Comparison of ENCODE assay signal across 8 cellular contexts in the genomic region with DNA sequence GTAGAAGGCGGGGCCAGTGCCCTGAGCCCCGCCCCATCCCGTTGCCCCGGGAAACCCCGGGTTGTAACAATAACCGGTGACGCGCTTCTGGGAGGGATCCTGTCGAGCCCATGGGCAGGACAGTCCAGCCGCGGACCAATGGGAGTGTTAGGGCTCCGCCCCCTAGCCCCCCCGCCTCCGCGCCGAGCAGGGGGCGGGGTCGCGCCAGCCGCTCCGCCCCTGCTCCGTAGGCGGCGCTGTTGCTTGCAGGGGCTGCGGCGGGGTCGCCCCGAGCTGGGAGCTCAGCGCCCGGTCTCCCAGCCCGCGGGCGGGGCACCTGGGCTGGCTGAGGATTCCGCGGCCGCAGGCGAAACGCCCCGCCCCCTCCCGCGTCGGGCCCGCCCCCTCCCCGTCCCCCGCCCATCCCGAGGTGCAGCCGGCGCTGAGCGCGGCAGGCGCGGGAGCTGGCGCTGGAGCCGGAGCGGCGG. TPM values are rescaled to one million over a fixed set of nuclear protein-coding genes. Genes with fewer than 3 reads are reported as not detected.
DNase-seq lines count a peak whose midpoint lies in the region; ATAC-seq and TF ChIP-seq lines count a peak whose summit lies in the region.

Gene FOXO6, plus strand, starts transcription at position 407 of the 467 bp plus-strand sequence.

- TF ChIP-seq CTCF in OCI-LY7 (conservative IDR thresholded peaks at IDR 0.05; ENCODE audit: low read length) (peak; percentile 55), epithelial cell of proximal tubule (conservative IDR thresholded peaks at IDR 0.05; ENCODE audit: low read depth, low read length) (peak; percentile 33), mucosa of descending colon (IDR thresholded peaks at IDR 0.05) (peak; percentile 74)

- intact Hi-C loops in OCI-LY7 (cut with micrococcal nuclease; ENCODE audit: unreplicated experiment) (loop anchor here (10.0 kb wide), 1 partner anchor 54 kb away; no protein-coding TSS in a partner anchor), mucosa of descending colon (cut with DNase I, micrococcal nuclease) (no loop called here)

- no TSS peak for BruUV-seq in OCI-LY7 (replicated peaks; lab: Mats Ljungman, UMichigan)

- H3K9me2 ChIP-seq in OCI-LY7 (ENCODE audit: insufficient read depth, low read length) = no peaks in the 10 kb centered on the region

- peaks cover 8% of the 10 kb centered on the region for H3K4me1 ChIP-seq in OCI-LY7 (ENCODE audit: insufficient read depth, low read length, poor library complexity, severe bottlenecking)
- peaks cover 41% of the 10 kb centered on the region for H3K4me1 ChIP-seq in mucosa of descending colon (ENCODE audit: low read depth)

- H3K4me3 ChIP-seq in OCI-LY7 (ENCODE audit: low read depth, low read length, poor library complexity, severe bottlenecking) (peak within 1 kb of the TSS; percentile 65), epithelial cell of proximal tubule (ENCODE audit: low read depth, low read length) (peak within 1 kb of the TSS; percentile 49), mucosa of descending colon (no peak within 1 kb of the TSS)

- no peaks in the 10 kb centered on the region for H3K36me3 ChIP-seq in OCI-LY7 (ENCODE audit: insufficient read depth, low read length)
- no peaks in the 10 kb centered on the region for H3K36me3 ChIP-seq in mucosa of descending colon (ENCODE audit: low read depth)

- no peaks in the 10 kb centered on the region for H4K20me1 ChIP-seq in OCI-LY7 (ENCODE audit: insufficient read depth, low read length)

- H3K9me3 ChIP-seq in OCI-LY7 (ENCODE audit: low read length) (no peaks in the 10 kb centered on the region), mucosa of descending colon (no peaks in the 10 kb centered on the region)

- no peak within 1 kb of the TSS for H3K27ac ChIP-seq in OCI-LY7 (ENCODE audit: low read depth, low read length, poor library complexity, severe bottlenecking)

- H2AFZ ChIP-seq in OCI-LY7 (ENCODE audit: low read length) = peak within 1 kb of the TSS; percentile 21; the same call in 1 of the 2 replicates

- peak; percentile 84 for ATAC-seq in GM21528 (IDR thresholded peaks at IDR 0.05; ENCODE audit: low FRiP score, unreplicated experiment)
- ATAC-seq in mucosa of descending colon = peak; percentile 90

- in situ Hi-C loops in Caki2 (cut with HindIII; ENCODE audit: low pct_unique_long_range_greater_than_20kb, low sequenced_read_pairs) = no loop called here

- H3K4me2 ChIP-seq in OCI-LY7 (ENCODE audit: low read length) = peak within 1 kb of the TSS; percentile 75

- POLR2A ChIA-PET in OCI-LY7 (lab: Charles Lee) = interaction anchor here (0.6 to 1.3 kb wide), 3 partner anchors 8 to 114 kb away, joined by 3 to 5 read pairs (median 3); no protein-coding TSS in a partner anchor

- H3K79me2 ChIP-seq in OCI-LY7 (ENCODE audit: insufficient read depth, low read depth, low read length) = no peaks in the 10 kb centered on the region

- DNase-seq in Caki2 (ENCODE audit: low read depth) (peak; percentile 99), HuH-7.5 (ENCODE audit: low spot score) (peak; percentile 98), OCI-LY7 (ENCODE audit: low spot score) (peak; percentile 95), activated T-cell treated with anti-CD3 and anti-CD28 coated beads for 48 hours (ENCODE audit: low read depth) (peak; percentile 87), epithelial cell of proximal tubule (ENCODE audit: low read depth) (peak; percentile 48), mucosa of descending colon (peak; percentile 98 to 100 (median 99))
- peak; percentile 87 to 88 for DNase-seq in stimulated activated CD8-positive, alpha-beta memory T cell treated with anti-CD3 and anti-CD28 coated beads, Interleukin-4, amount 100 ng/mL, for 1 hour (ENCODE audit: low read depth in 2 of 2, low spot score in 1 of 2)

- CTCF ChIA-PET in OCI-LY7 (lab: Charles Lee; ENCODE audit: unreplicated experiment) = interaction anchor here (0.5 kb wide), 1 partner anchor 558 kb away, joined by 3 read pairs; no protein-coding TSS in a partner anchor

RNA-seq across cellular contexts. Expression of gene FOXO6, which starts in this region (rescaled TPM):
- 0.14 TPM in 1 of 2 replicates, not detected in the other for total RNA-seq in Caki2 (2014; rRNA removed; shearing (Covaris generic); ENCODE audit: low replicate concordance)
- not detected in 2 replicates for total RNA-seq in OCI-LY7 (2014; rRNA removed; shearing (Covaris generic))
- total RNA-seq in OCI-LY7 (2022) (not detected in 2 replicates), epithelial cell of proximal tubule (0.52 and 0.72 TPM in 2 replicates), mucosa of descending colon (1 to 10 TPM in 1 of 3 donors, under 1 TPM in 2; 0.65 to 2.0 (median 0.72) TPM)

Comparison
In these comparisons a context has a peak if more than half of its experiments do, and no peak if none do; other contexts are left out.
1. Peak in DNase-seq in Caki2; RNA of the gene not detected or under 1 TPM.
2. Peak in DNase-seq, H3K4me3 ChIP-seq and H3K4me2 ChIP-seq in OCI-LY7; RNA of the gene not detected or under 1 TPM.
3. Peak in DNase-seq and H3K4me3 ChIP-seq in epithelial cell of proximal tubule; RNA of the gene not detected or under 1 TPM.
4. DNase-seq: peak in every context shown above with its lines; median percentile 99 in Caki2; 99 in mucosa of descending colon; 98 in HuH-7.5; 95 in OCI-LY7; 88 in stimulated activated CD8-positive, alpha-beta memory T cell treated with anti-CD3 and anti-CD28 coated beads, Interleukin-4, amount 100 ng/mL, for 1 hour; 87 in activated T-cell treated with anti-CD3 and anti-CD28 coated beads for 48 hours; 48 in epithelial cell of proximal tubule.